Comparison of ENCODE assay signal across 14 cellular contexts in genomic region chr1:222909586-222909985, GRCh38.
DNase-seq lines count a peak whose midpoint lies in the region; TF ChIP-seq lines count a peak whose summit lies in the region.
"Had no signal": no experiment of that assay in that cellular context is flagged by ENCODE, and none has a peak within 500 bp of the region (broad histone marks: within the 10 kb centered on the region; RNA-seq: fewer than 3 reads in every experiment).

No MANE protein-coding gene starts in this region.

- H3K27me3 ChIP-seq in ACC112 (ENCODE audit: insufficient read depth, low read length) (no peaks in the 10 kb centered on the region), MG63 (no peaks in the 10 kb centered on the region), mesendoderm (ENCODE audit: insufficient read depth, low read length, poor library complexity) (no peaks in the 10 kb centered on the region)
- H3K27me3 ChIP-seq: testis had no signal

- no peaks in the 10 kb centered on the region for H3K79me2 ChIP-seq in ACC112 (ENCODE audit: control insufficient read depth, insufficient read depth, low read length, unreplicated experiment)
- no peaks in the 10 kb centered on the region for H3K79me2 ChIP-seq in mesendoderm (ENCODE audit: control insufficient read depth, insufficient read depth, low read length)

- no peak overlapping the region for H3K4me2 ChIP-seq in mesendoderm (ENCODE audit: low read length)

- no peak overlapping the region for H2AK5ac ChIP-seq in mesendoderm (ENCODE audit: low read length)

- H3K27ac ChIP-seq in ACC112 (ENCODE audit: low read depth, low read length) (peak overlapping the region; percentile 56), mesendoderm (ENCODE audit: low read depth, low read length) (no peak overlapping the region)
- H3K27ac ChIP-seq: testis had no signal

- no peak overlapping the region for H2BK15ac ChIP-seq in mesendoderm (replicated peaks; ENCODE audit: low read depth)

- TF ChIP-seq CTCF in fibroblast of mammary gland (conservative IDR thresholded peaks at IDR 0.05; ENCODE audit: control insufficient read depth, insufficient read depth, low read depth, low read length): no peak

- H3K9me3 ChIP-seq in MG63: no peaks in the 10 kb centered on the region
- H3K9me3 ChIP-seq: testis had no signal

- no peak overlapping the region for H4K5ac ChIP-seq in mesendoderm (ENCODE audit: low read length)

- H3K9ac ChIP-seq in mesendoderm (ENCODE audit: low read length): no peak overlapping the region

- H3K4me1 ChIP-seq in ACC112 (ENCODE audit: control insufficient read depth, insufficient read depth, low read length, unreplicated experiment): peaks cover 43% of the 10 kb centered on the region
- peaks cover 3% of the 10 kb centered on the region for H3K4me1 ChIP-seq in mesendoderm (ENCODE audit: control insufficient read depth, low read depth, low read length)

- DNase-seq in MG63 (peak; percentile 77), fibroblast of mammary gland (ENCODE audit: low read depth) (peak; percentile 69), mesendoderm (peak; percentile 48), SKM-1 (lab: John Stamatoyannopoulos, UW; ENCODE audit: unreplicated experiment) (no peak)
- DNase-seq in activated CD4-positive, CD25-positive, alpha-beta regulatory T cell (lab: John Stamatoyannopoulos, UW): no peak
- no peak for DNase-seq in stimulated activated CD4-positive, alpha-beta T cell treated with anti-CD3 and anti-CD28 coated beads, Interleukin-12 subunit alpha, Interleukin-12 subunit beta, amount 100 ng/mL, for 4 hours
- DNase-seq in activated effector memory CD4-positive, alpha-beta T cell treated with anti-CD3 and anti-CD28 coated beads, Interleukin-2, amount 50 U/mL, for 16 hours: no peak
- DNase-seq: ACHN; activated CD4-positive, alpha-beta T cell treated with anti-CD3 and anti-CD28 coated beads for 4 hours; Calu3; NCI-H1092; T-helper 1 cell; testis had no signal

- H3K36me3 ChIP-seq in ACC112 (ENCODE audit: insufficient read depth, low read length) (no peaks in the 10 kb centered on the region), MG63 (no peaks in the 10 kb centered on the region), mesendoderm (ENCODE audit: control insufficient read depth, insufficient read depth, low read length) (no peaks in the 10 kb centered on the region)

- peak overlapping the region; percentile 68 for H2AFZ ChIP-seq in ACC112 (ENCODE audit: low read length, unreplicated experiment)

- H3K79me1 ChIP-seq in mesendoderm (ENCODE audit: low read length): no peaks in the 10 kb centered on the region

- no peak overlapping the region for H3K56ac ChIP-seq in mesendoderm (ENCODE audit: low read length)

- H3K23ac ChIP-seq in mesendoderm (ENCODE audit: low read length): no peak overlapping the region

- no CpG with 5 or more reads among the region's 4 CpGs for WGBS in mesendoderm (ENCODE audit: extremely low coverage, insufficient coverage, low lambda C conversion rate)

- no peak overlapping the region for H2BK5ac ChIP-seq in mesendoderm (ENCODE audit: low read length)

- H4K8ac ChIP-seq in mesendoderm (ENCODE audit: low read depth, low read length): no peak overlapping the region

- H3K18ac ChIP-seq in mesendoderm (ENCODE audit: low read length): no peak overlapping the region

- H3K4me3 ChIP-seq in ACC112 (ENCODE audit: low read depth, low read length): no peak overlapping the region
- H3K4me3 ChIP-seq in MG63: no peak overlapping the region
- no peak overlapping the region for H3K4me3 ChIP-seq in fibroblast of mammary gland (ENCODE audit: control insufficient read depth, low read depth, low read length)
- no peak overlapping the region for H3K4me3 ChIP-seq in mesendoderm (ENCODE audit: low read length)
- H3K4me3 ChIP-seq: testis had no signal

- no peak overlapping the region for H2BK120ac ChIP-seq in mesendoderm (ENCODE audit: low read depth, low read length)

- no peak overlapping the region for H3K4ac ChIP-seq in mesendoderm (ENCODE audit: low read depth, low read length)

Comparison
In these comparisons a context has a peak if more than half of its experiments do, and no peak if none do; other contexts are left out.
1. DNase-seq: peak in MG63 (single experiment), fibroblast of mammary gland (single experiment) and mesendoderm (single experiment); none in activated CD4-positive, CD25-positive, alpha-beta regulatory T cell (0 of 4), stimulated activated CD4-positive, alpha-beta T cell treated with anti-CD3 and anti-CD28 coated beads, Interleukin-12 subunit alpha, Interleukin-12 subunit beta, amount 100 ng/mL, for 4 hours (single experiment), SKM-1 (single experiment) and activated effector memory CD4-positive, alpha-beta T cell treated with anti-CD3 and anti-CD28 coated beads, Interleukin-2, amount 50 U/mL, for 16 hours (single experiment).